Comparison of ENCODE assay signal across 15 cellular contexts in genomic region chr3:126052196-126053058, GRCh38. TPM values are rescaled to one million over a fixed set of nuclear protein-coding genes. Genes with fewer than 3 reads are reported as not detected.
DNase-seq lines count a peak whose midpoint lies in the region; ATAC-seq and TF ChIP-seq lines count a peak whose summit lies in the region.
"Had no signal": no experiment of that assay in that cellular context is flagged by ENCODE, and none has a peak within 500 bp of the region (broad histone marks: within the 10 kb centered on the region; RNA-seq: fewer than 3 reads in every experiment).

No MANE protein-coding gene starts in this region.

- H3K4me2 ChIP-seq in BLaER1 treated with 17β-estradiol and CSF1 and Interleukin-3, amounts not matched to agents 10 nM and 100 nM: peak overlapping the region; percentile 62 to 82 (median 72)

- H3K9me3 Mint-ChIP-seq in effector memory CD8-positive, alpha-beta T cell: no peaks in the 10 kb centered on the region
- H3K9me3 Mint-ChIP-seq: activated CD4-positive, alpha-beta memory T cell treated with anti-CD3 and anti-CD28 coated beads for 36 hours had no signal

- DNase-seq in GM12865 (ENCODE audit: low read depth): peak; percentile 7
- no peak for DNase-seq in effector memory CD8-positive, alpha-beta T cell
- DNase-seq in sciatic nerve (ENCODE audit: low spot score): no peak
- DNase-seq in HK-2 (ENCODE audit: unreplicated experiment): no peak
- DNase-seq in HUDEP-2 (lab: John Stamatoyannopoulos, UW; ENCODE audit: unreplicated experiment in 76 of 76): no peak
- DNase-seq in NCI-H1694 (lab: John Stamatoyannopoulos, UW): no peak
- DNase-seq: activated CD4-positive, alpha-beta memory T cell treated with anti-CD3 and anti-CD28 coated beads for 36 hours; C1 segment of cervical spinal cord; NCI-H187; NK-92 treated with Interleukin-12 subunit alpha and Interleukin-12 subunit beta, amount 100 ng/mL, for 24 hours; psoas muscle; stimulated activated CD4-positive, alpha-beta T cell treated with anti-CD3 and anti-CD28 coated beads, Interleukin-1b, Interleukin-23, amount 100 ng/mL, for 48 hours had no signal

- H3K27me3 ChIP-seq in BLaER1 treated with 17β-estradiol and CSF1 and Interleukin-3, amounts not matched to agents 10 nM and 100 nM: no peaks in the 10 kb centered on the region

- no peak overlapping the region for H3K4me3 ChIP-seq in BLaER1 treated with 17β-estradiol and CSF1 and Interleukin-3, amounts not matched to agents 10 nM and 100 nM
- H3K4me3 ChIP-seq in GM12865 (ENCODE audit: low read depth, low read length): no peak overlapping the region
- H3K4me3 ChIP-seq: psoas muscle had no signal

- H3K36me3 Mint-ChIP-seq in effector memory CD8-positive, alpha-beta T cell (ENCODE audit: insufficient read depth): no peaks in the 10 kb centered on the region

- H3K27ac ChIP-seq in BLaER1 treated with 17β-estradiol and CSF1 and Interleukin-3, amounts not matched to agents 10 nM and 100 nM: peak overlapping the region in 3 of 11 experiments; percentile 9 to 26 (median 17); a peak in 2 of 22 replicates
- H3K27ac ChIP-seq: psoas muscle had no signal

- peaks cover 0 to 19% (median 0%) of the 10 kb centered on the region in 11 experiments; a peak in 5 of 22 replicates for H3K36me3 ChIP-seq in BLaER1 treated with 17β-estradiol and CSF1 and Interleukin-3, amounts not matched to agents 10 nM and 100 nM

- peak overlapping the region; percentile 86 to 92 for H3K27ac Mint-ChIP-seq in effector memory CD8-positive, alpha-beta T cell
- H3K27ac Mint-ChIP-seq: activated CD4-positive, alpha-beta memory T cell treated with anti-CD3 and anti-CD28 coated beads for 36 hours had no signal

- no peaks in the 10 kb centered on the region for H3K27me3 Mint-ChIP-seq in effector memory CD8-positive, alpha-beta T cell
- H3K27me3 Mint-ChIP-seq: activated CD4-positive, alpha-beta memory T cell treated with anti-CD3 and anti-CD28 coated beads for 36 hours had no signal

- H3K4me3 Mint-ChIP-seq in effector memory CD8-positive, alpha-beta T cell: no peak overlapping the region
- H3K4me3 Mint-ChIP-seq: activated CD4-positive, alpha-beta memory T cell treated with anti-CD3 and anti-CD28 coated beads for 36 hours had no signal

- peaks cover 0 to 9% (median 0%) of the 10 kb centered on the region in 11 experiments; a peak in 3 of 22 replicates for H4K20me1 ChIP-seq in BLaER1 treated with 17β-estradiol and CSF1 and Interleukin-3, amounts not matched to agents 10 nM and 100 nM

- ATAC-seq in HG03460 (IDR thresholded peaks at IDR 0.05; ENCODE audit: unreplicated experiment) (peak; percentile 72), sciatic nerve (no peak)
- peak; percentile 24 for ATAC-seq in effector memory CD8-positive, alpha-beta T cell (replicated peaks)
- ATAC-seq: esophagus mucosa, psoas muscle had no signal

- peaks cover 16 to 22% (median 17%) of the 10 kb centered on the region in 10 experiments for H3K4me1 ChIP-seq in BLaER1 treated with 17β-estradiol and CSF1 and Interleukin-3, amounts not matched to agents 10 nM and 100 nM

- H3K9me3 ChIP-seq in BLaER1 treated with 17β-estradiol and CSF1 and Interleukin-3, amounts not matched to agents 10 nM and 100 nM (replicated peaks in 1 of 11): no peaks in the 10 kb centered on the region
- H3K9me3 ChIP-seq: psoas muscle had no signal

- peak overlapping the region in 1 of 11 experiments; percentile 9; a peak in 1 of 22 replicates for H3K9ac ChIP-seq in BLaER1 treated with 17β-estradiol and CSF1 and Interleukin-3, amounts not matched to agents 10 nM and 100 nM

- TF ChIP-seq CTCF in GM12865 (IDR thresholded peaks at IDR 0.05; ENCODE audit: insufficient read depth, low read depth, low read length, missing control alignments): no peak

- intact Hi-C loops in sciatic nerve (cut with DNase I): no loop called here

- H3K4me1 Mint-ChIP-seq in effector memory CD8-positive, alpha-beta T cell (ENCODE audit: low read depth in 2 of 2): peaks cover 19 to 24% of the 10 kb centered on the region in 2 donors

RNA-seq across cellular contexts. Expression of gene SLC41A3, which starts 31.5 kb away (rescaled TPM):
- total RNA-seq in sciatic nerve: 42.8 TPM
